Comparison of ENCODE assay signal across 2 cellular contexts in the genomic region with DNA sequence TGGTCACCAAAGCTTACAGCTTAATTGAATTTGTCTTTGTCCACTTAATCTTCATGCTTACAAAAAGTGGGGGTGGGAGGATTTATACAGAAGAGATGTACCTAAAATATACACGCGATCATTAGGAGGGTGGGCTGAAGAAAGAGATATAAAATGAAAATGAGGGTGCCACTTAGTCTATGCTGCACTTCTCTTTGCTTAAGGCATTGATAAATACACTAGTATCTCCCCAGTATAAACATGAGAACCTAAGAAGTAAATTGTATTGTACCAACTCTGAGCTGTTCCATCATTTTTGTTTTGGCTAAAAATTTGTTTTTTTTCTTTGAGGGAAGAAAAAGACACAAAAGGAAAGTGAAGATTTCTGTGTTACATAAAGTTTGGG.
TF ChIP-seq lines count a peak whose summit lies in the region.

No MANE protein-coding gene starts in this region.

TF ChIP-seq in GM12878, 131 proteins besides CTCF, POLR2A, EP300 and RAD21:
- TF ChIP-seq NFXL1 (IDR thresholded peaks at IDR 0.05; ENCODE audit: borderline replicate concordance) (peak; percentile 89; the same call in 1 of the 2 replicates), ETV6 (conservative IDR thresholded peaks at IDR 0.05 in 1 of 2, IDR thresholded peaks at IDR 0.05 in 1 of 2; ENCODE audit: borderline replicate concordance in 1 of 2, low read depth in 1 of 2) (0 out of 4 replicates have a peak, but pooled peaks of 1 of the 2 experiments have one; percentile 79), KLF5 (IDR thresholded peaks at IDR 0.05; ENCODE audit: partially characterized antibody) (no peak)

TF ChIP-seq in liver, 16 proteins besides CTCF, POLR2A, EP300 and RAD21:
- TF ChIP-seq ATF3 (IDR thresholded peaks at IDR 0.05) (no peak), SP1 (IDR thresholded peaks at IDR 0.05) (no peak)
